22 cellular contexts compared by ENCODE assay signal in the genomic region with DNA sequence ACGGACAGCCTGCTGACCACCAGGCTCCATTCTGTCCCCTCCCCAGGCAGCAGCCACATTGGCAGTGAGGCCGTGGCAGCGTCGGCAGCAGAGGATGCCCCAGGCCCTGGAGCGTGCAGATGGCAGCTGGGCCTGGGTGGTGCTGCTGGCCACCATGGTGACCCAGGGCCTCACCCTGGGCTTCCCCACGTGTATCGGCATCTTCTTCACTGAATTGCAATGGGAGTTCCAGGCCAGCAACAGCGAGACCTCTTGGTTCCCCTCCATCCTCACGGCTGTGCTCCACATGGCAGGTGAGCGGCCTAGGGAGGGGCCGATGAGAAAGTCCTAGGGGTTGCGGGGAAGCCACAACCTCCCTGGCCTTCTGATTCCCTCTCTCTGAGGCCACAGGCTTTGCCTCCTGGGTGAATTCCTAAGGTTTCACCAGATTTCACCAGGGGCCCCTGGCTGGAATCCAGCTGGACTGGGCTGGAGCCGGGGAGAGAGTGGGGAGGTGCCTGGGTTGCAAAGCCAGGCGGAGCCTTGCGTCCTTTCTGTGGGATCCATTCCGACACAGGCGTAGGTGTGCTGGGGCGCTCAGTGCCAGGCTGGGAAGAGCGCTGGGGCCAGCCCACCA. TPM values are rescaled to one million over a fixed set of nuclear protein-coding genes. Genes with fewer than 3 reads are reported as not detected.
DNase-seq lines count a peak whose midpoint lies in the region; ATAC-seq and TF ChIP-seq lines count a peak whose summit lies in the region.
"Had no signal": no experiment of that assay in that cellular context is flagged by ENCODE, and none has a peak within 500 bp of the region (broad histone marks: within the 10 kb centered on the region; RNA-seq: fewer than 3 reads in every experiment).

No MANE protein-coding gene starts in this region.

- peaks cover 47% of the 10 kb centered on the region for H3K4me1 Mint-ChIP-seq in MCF 10A (ENCODE audit: insufficient read depth, unreplicated experiment)

- H3K27ac Mint-ChIP-seq in MCF 10A (ENCODE audit: low read depth, unreplicated experiment) = peak overlapping the region; percentile 16
- H3K27ac Mint-ChIP-seq: activated CD8-positive, alpha-beta T cell treated with anti-CD3 and anti-CD28 coated beads for 36 hours; activated naive CD8-positive, alpha-beta T cell; CD4-positive, alpha-beta memory T cell; progenitor cell of endocrine pancreas had no signal

- no peaks in the 10 kb centered on the region for H3K9me3 Mint-ChIP-seq in MCF 10A (ENCODE audit: unreplicated experiment)
- H3K9me3 Mint-ChIP-seq: activated CD8-positive, alpha-beta T cell treated with anti-CD3 and anti-CD28 coated beads for 36 hours; CD4-positive, alpha-beta memory T cell; naive B cell had no signal

- H3K27ac ChIP-seq in HEK293 (ENCODE audit: extremely low read depth, low read depth, low read length) (no peak overlapping the region), lung (ENCODE audit: low read depth in 1 of 2, low read length in 1 of 2) (peak overlapping the region in 1 of 2 donors; percentile 82), suprapubic skin (peak overlapping the region; percentile 72), testis (no peak overlapping the region)
- H3K27ac ChIP-seq: WERI-Rb-1 had no signal

- TF ChIP-seq CTCF in HEK293 (tag by site-specific recombination; IDR thresholded peaks at IDR 0.05) (no peak), MCF 10A (IDR thresholded peaks at IDR 0.05; ENCODE audit: unreplicated experiment) (no peak), lung (IDR thresholded peaks at IDR 0.05; ENCODE audit: control extremely low read depth, extremely low read depth) (no peak), suprapubic skin (IDR thresholded peaks at IDR 0.05) (no peak), testis (IDR thresholded peaks at IDR 0.05) (no peak)

- H3K9me3 ChIP-seq in HEK293 (ENCODE audit: control insufficient read depth, insufficient read depth, low read depth, low read length) (no peaks in the 10 kb centered on the region), lung (ENCODE audit: control insufficient read depth in 2 of 2, insufficient read depth in 1 of 2, low read length in 1 of 2) (no peaks in the 10 kb centered on the region), suprapubic skin (no peaks in the 10 kb centered on the region), testis (no peaks in the 10 kb centered on the region)
- H3K9me3 ChIP-seq: body of pancreas had no signal

- H3K36me3 ChIP-seq in HEK293 (ENCODE audit: control insufficient read depth in 2 of 2, insufficient read depth in 1 of 2, low read length in 2 of 2) = peaks cover 0 to 5% of the 10 kb centered on the region in 2 experiments; a peak in 1 of 3 replicates
- H3K36me3 ChIP-seq in lung (ENCODE audit: control insufficient read depth in 2 of 2, insufficient read depth in 2 of 2, low read length in 2 of 2) = peaks cover 0 to 6% of the 10 kb centered on the region in 2 donors
- peaks cover under 1% of the 10 kb centered on the region for H3K36me3 ChIP-seq in suprapubic skin
- H3K36me3 ChIP-seq in testis (ENCODE audit: low read depth, missing control alignments) = no peaks in the 10 kb centered on the region
- H3K36me3 ChIP-seq: WERI-Rb-1 had no signal

- DNase-seq in MCF 10A (ENCODE audit: unreplicated experiment) (peak; percentile 93), lung (ENCODE audit: low spot score) (peak; percentile 70), suprapubic skin (ENCODE audit: low spot score in 2 of 2) (no peak), testis (no peak), anterior cingulate cortex (lab: John Stamatoyannopoulos, UW) (no peak), RPMI8226 (no peak), inferior parietal cortex (ENCODE audit: extremely low spot score) (no peak)
- DNase-seq: activated CD8-positive, alpha-beta T cell treated with anti-CD3 and anti-CD28 coated beads for 36 hours; body of pancreas; CD4-positive, alpha-beta memory T cell; cortex of kidney; DMS79 treated with DMSO at 0.1 percent for 48 hours; naive B cell; NCI-H1694 treated with DMSO at 0.1 percent for 48 hours; NCI-H446 treated with DMSO at 0.1 percent for 48 hours; SHP77; stimulated activated CD4-positive, alpha-beta T cell treated with anti-CD3 and anti-CD28 coated beads, Interleukin-4, amount 100 ng/mL, for 24 hours; T-helper 17 cell; WERI-Rb-1 had no signal

- BruUV-seq in MCF 10A (replicated peaks; lab: Mats Ljungman, UMichigan) = TSS peak; percentile 69

- ATAC-seq in lung (ENCODE audit: insufficient read depth, low FRiP score) = no peak
- ATAC-seq: activated CD8-positive, alpha-beta T cell treated with anti-CD3 and anti-CD28 coated beads for 36 hours; body of pancreas; T-helper 17 cell had no signal

- peaks cover 2% of the 10 kb centered on the region; the same call in 1 of the 2 replicates for H3K4me1 ChIP-seq in HEK293 (ENCODE audit: control insufficient read depth, insufficient read depth, low read length)
- H3K4me1 ChIP-seq in lung (ENCODE audit: control insufficient read depth in 2 of 2, insufficient read depth in 2 of 2, low read length in 2 of 2) = peaks cover 0 to 26% of the 10 kb centered on the region in 2 donors
- peaks cover 85% of the 10 kb centered on the region for H3K4me1 ChIP-seq in suprapubic skin
- H3K4me1 ChIP-seq in testis = peaks cover 11% of the 10 kb centered on the region

- H3K4me3 Mint-ChIP-seq in MCF 10A (ENCODE audit: unreplicated experiment) = peak overlapping the region; percentile 53
- H3K4me3 Mint-ChIP-seq: activated CD8-positive, alpha-beta T cell treated with anti-CD3 and anti-CD28 coated beads for 36 hours; activated naive CD8-positive, alpha-beta T cell; CD4-positive, alpha-beta memory T cell; naive B cell; T-helper 17 cell had no signal

- H3K27me3 ChIP-seq in lung (ENCODE audit: control insufficient read depth, insufficient read depth) (no peaks in the 10 kb centered on the region), suprapubic skin (no peaks in the 10 kb centered on the region), testis (no peaks in the 10 kb centered on the region)
- H3K27me3 ChIP-seq: body of pancreas had no signal

- H3K36me3 Mint-ChIP-seq in MCF 10A (ENCODE audit: insufficient read depth, unreplicated experiment) = peaks cover 20% of the 10 kb centered on the region
- H3K36me3 Mint-ChIP-seq: activated naive CD8-positive, alpha-beta T cell; naive B cell had no signal

- no peaks in the 10 kb centered on the region for H3K27me3 Mint-ChIP-seq in MCF 10A (ENCODE audit: insufficient read depth, unreplicated experiment)
- H3K27me3 Mint-ChIP-seq: activated CD8-positive, alpha-beta T cell treated with anti-CD3 and anti-CD28 coated beads for 36 hours; activated naive CD8-positive, alpha-beta T cell; CD4-positive, alpha-beta memory T cell; progenitor cell of endocrine pancreas; T-helper 17 cell had no signal

- POLR2A ChIA-PET in HEK293 (lab: Yijun Ruan, JAX) (no interaction called here), MCF 10A (lab: Yijun Ruan, JAX) (interaction anchor here (0.8 to 4.9 kb wide), 13 partner anchors 15 to 166 kb away, joined by 3 to 37 read pairs (median 4); a partner anchor contains a TSS)

- WGBS in lung, 2 donors = 80 to 92% methylated on average over 19 of the region's 19 CpGs
- WGBS in suprapubic skin = 50% methylated on average over 2 of the region's 19 CpGs
- WGBS in testis, 2 donors = 91 to 93% methylated on average over 3 to 19 of the region's 19 CpGs

- no peak overlapping the region for H3K4me3 ChIP-seq in HEK293 (ENCODE audit: low read depth, low read length)
- H3K4me3 ChIP-seq in lung = no peak overlapping the region
- H3K4me3 ChIP-seq in suprapubic skin = no peak overlapping the region
- H3K4me3 ChIP-seq in testis = no peak overlapping the region
- H3K4me3 ChIP-seq: body of pancreas had no signal

- CTCF ChIA-PET in HEK293 (lab: Yijun Ruan, JAX) (interaction anchor here (0.6 to 3.1 kb wide), 3 partner anchors 12 to 348 kb away, joined by 4 to 10 read pairs (median 4); no protein-coding TSS in a partner anchor), MCF 10A (lab: Yijun Ruan, JAX) (interaction anchor here (1.0 to 1.3 kb wide), 3 partner anchors 20 to 37 kb away, joined by 3 to 6 read pairs (median 4); no protein-coding TSS in a partner anchor)

- TF ChIP-seq POLR2A in suprapubic skin (IDR thresholded peaks at IDR 0.05) (no peak), testis (IDR thresholded peaks at IDR 0.05) (no peak)

- TF ChIP-seq EP300 in suprapubic skin (IDR thresholded peaks at IDR 0.05) = no peak

- intact Hi-C loops in MCF 10A (cut with micrococcal nuclease) = no loop called here
- intact Hi-C loops in testis (cut with DNase I; ENCODE audit: low total_unique reads) = no loop called here

TF ChIP-seq in HEK293, 187 proteins besides CTCF, POLR2A, EP300 and RAD21 (continues in another document):
- TF ChIP-seq ZNF341 (tag by site-specific recombination; IDR thresholded peaks at IDR 0.05; ENCODE audit: low read depth) (peak; percentile 32; the same call in 1 of the 2 replicates), ZNF391 (tag by site-specific recombination; IDR thresholded peaks at IDR 0.05; ENCODE audit: borderline replicate concordance, low read depth) (no peak), ZNF830 (tag by site-specific recombination; IDR thresholded peaks at IDR 0.05; ENCODE audit: low read depth) (no peak)

RNA-seq across cellular contexts. Expression of a gene that starts 5.9 kb away (rescaled TPM):
- total RNA-seq in MCF 10A (2022) (26.0 and 33.1 TPM in 2 replicates), lung (10 to 100 TPM; 36.7 to 74.0 TPM), suprapubic skin (10 to 100 TPM; 59.1 to 93.3 (median 61.4) TPM), testis (10 to 100 TPM in 1 of 2 donors, 1 to 10 TPM in 1; 6.4 to 11.1 TPM)
- polyA plus RNA-seq in lung (10 to 100 TPM; 27.9 to 48.0 TPM), testis (ENCODE audit: insufficient read depth, low read depth, low replicate concordance) (6.9 TPM)

RNA-seq across cellular contexts. Expression of a gene that starts 16.1 kb away (rescaled TPM):
- 9.3 and 13.3 TPM in 2 replicates for total RNA-seq in MCF 10A (2022)
- total RNA-seq in lung = 10 to 100 TPM in 1 of 2 donors, 1 to 10 TPM in 1; 8.1 to 19.2 TPM
- polyA plus RNA-seq in lung = 10 to 100 TPM; 10.2 to 13.5 TPM
- total RNA-seq in suprapubic skin = 10 to 100 TPM in 2 of 4 donors, 1 to 10 TPM in 2; 7.5 to 15.5 (median 10.5) TPM
- total RNA-seq in testis = 10 to 100 TPM in 1 of 2 donors, 1 to 10 TPM in 1; 10.0 to 11.8 TPM
- 12.6 TPM for polyA plus RNA-seq in testis (ENCODE audit: insufficient read depth, low read depth, low replicate concordance)

RNA-seq across cellular contexts. Expression of a gene that starts 37.9 kb away (rescaled TPM):
- total RNA-seq in MCF 10A (2022) (105 and 113 TPM in 2 replicates), lung (10 to 100 TPM; 64.4 to 75.3 TPM), suprapubic skin (10 to 100 TPM; 58.6 to 86.7 (median 69.6) TPM), testis (10 to 100 TPM; 76.5 to 83.6 TPM)
- polyA plus RNA-seq in lung (10 to 100 TPM; 81.2 to 96.3 TPM), testis (ENCODE audit: insufficient read depth, low read depth, low replicate concordance) (22.2 TPM)

RNA-seq across cellular contexts. Expression of a gene that starts 46.6 kb away (rescaled TPM):
- total RNA-seq in MCF 10A (2022) = 11.9 and 12.8 TPM in 2 replicates
- total RNA-seq in lung = 10 to 100 TPM; 21.0 to 22.3 TPM
- polyA plus RNA-seq in lung = 10 to 100 TPM; 15.1 to 17.8 TPM
- total RNA-seq in suprapubic skin = 10 to 100 TPM; 25.3 to 37.7 (median 31.3) TPM
- total RNA-seq in testis = 100 to 1,000 TPM; 122 to 135 TPM
- polyA plus RNA-seq in testis (ENCODE audit: insufficient read depth, low read depth, low replicate concordance) = 88.9 TPM

RNA-seq across cellular contexts. Expression of a gene that starts 46.9 kb away (rescaled TPM):
- total RNA-seq in MCF 10A (2022) = 362 and 455 TPM in 2 replicates
- total RNA-seq in lung = 100 to 1,000 TPM; 110 to 238 TPM
- 100 to 1,000 TPM; 277 to 736 TPM for polyA plus RNA-seq in lung
- 100 to 1,000 TPM; 167 to 312 (median 272) TPM for total RNA-seq in suprapubic skin
- total RNA-seq in testis = 100 to 1,000 TPM; 126 to 148 TPM
- polyA plus RNA-seq in testis (ENCODE audit: insufficient read depth, low read depth, low replicate concordance) = 190 TPM

Comparison
In these comparisons a context has a peak if more than half of its experiments do, and no peak if none do; other contexts are left out.
1. DNase-seq: peak in MCF 10A (single experiment) and lung (single experiment); none in suprapubic skin (0 of 2), testis (single experiment), anterior cingulate cortex (0 of 58), RPMI8226 (single experiment) and inferior parietal cortex (single experiment).